ENCODE assay signal across 25 cellular contexts in genomic region chr1:35531368-35531767, GRCh38.
"Had no signal": no experiment of that assay in that cellular context is flagged by ENCODE, and none has a peak within 500 bp of the region (broad histone marks: within the 10 kb centered on the region; RNA-seq: fewer than 3 reads in every experiment).

No MANE protein-coding gene starts in this region.

- ATAC-seq: activated CD4-positive, alpha-beta T cell treated with anti-CD3 and anti-CD28 coated beads for 36 hours; activated CD8-positive, alpha-beta memory T cell treated with anti-CD3 and anti-CD28 coated beads, Interleukin-2, amount 10 ng/mL, durations not matched to agents 7 days and 5 days; activated CD8-positive, alpha-beta T cell treated with anti-CD3 and anti-CD28 coated beads, Interleukin-2, amount 10 ng/mL, durations not matched to agents 7 days and 5 days; activated naive CD4-positive, alpha-beta T cell treated with anti-CD3 and anti-CD28 coated beads, Interleukin-2, amount 50 U/mL, for 72 hours; activated T-cell treated with anti-CD3 and anti-CD28 coated beads, Interleukin-2, amount 50 U/mL, for 72 hours had no signal

- H3K27ac ChIP-seq: brain microvascular endothelial cell, coronary artery had no signal

- H3K27me3 ChIP-seq: brain microvascular endothelial cell, dorsolateral prefrontal cortex had no signal

- H3K4me3 ChIP-seq: coronary artery, dorsolateral prefrontal cortex had no signal

- DNase-seq: activated CD4-positive, alpha-beta memory T cell treated with anti-CD3 and anti-CD28 coated beads for 36 hours; activated CD4-positive, alpha-beta T cell treated with anti-CD3 and anti-CD28 coated beads for 36 hours; activated CD4-positive, alpha-beta T cell treated with anti-CD3 and anti-CD28 coated beads, Interleukin-2, amount 10 ng/mL, durations not matched to agents 24 days and 14 days; activated CD4-positive, CD25-positive, alpha-beta regulatory T cell; activated CD4-positive, CD25-positive, alpha-beta regulatory T cell treated with anti-CD3 and anti-CD28 coated beads, Interleukin-2, amount 50 U/mL, for 72 hours; activated CD8-positive, alpha-beta memory T cell treated with anti-CD3 and anti-CD28 coated beads, Interleukin-2, amount 10 ng/mL, durations not matched to agents 7 days and 5 days; activated CD8-positive, alpha-beta memory T cell treated with anti-CD3 and anti-CD28 coated beads, Interleukin-2, amount 50 U/mL, for 4 hours; activated CD8-positive, alpha-beta T cell treated with anti-CD3 and anti-CD28 coated beads, Interleukin-2, amount 10 ng/mL, durations not matched to agents 7 days and 5 days; activated gamma-delta T cell; activated naive CD4-positive, alpha-beta T cell; activated naive CD4-positive, alpha-beta T cell treated with anti-CD3 and anti-CD28 coated beads, Interleukin-2, amount 10 ng/mL, durations not matched to agents 7 days and 5 days; activated naive CD8-positive, alpha-beta T cell treated with anti-CD3 and anti-CD28 coated beads, Interleukin-2, amount 10 ng/mL, durations not matched to agents 7 days and 5 days; activated T-cell treated with anti-CD3 and anti-CD28 coated beads, Interleukin-2, amount 50 U/mL, for 1 hour; activated T-cell treated with anti-CD3 and anti-CD28 coated beads, Interleukin-2, amount 50 U/mL, for 72 hours; brain microvascular endothelial cell; central memory CD4-positive, alpha-beta T cell; cerebellar nuclear complex; dorsolateral prefrontal cortex; effector memory CD4-positive, alpha-beta T cell; endodermal cell; foreskin fibroblast; head of caudate nucleus; T-helper 2 cell had no signal
